8 cellular contexts compared by ENCODE assay signal in the genomic region with DNA sequence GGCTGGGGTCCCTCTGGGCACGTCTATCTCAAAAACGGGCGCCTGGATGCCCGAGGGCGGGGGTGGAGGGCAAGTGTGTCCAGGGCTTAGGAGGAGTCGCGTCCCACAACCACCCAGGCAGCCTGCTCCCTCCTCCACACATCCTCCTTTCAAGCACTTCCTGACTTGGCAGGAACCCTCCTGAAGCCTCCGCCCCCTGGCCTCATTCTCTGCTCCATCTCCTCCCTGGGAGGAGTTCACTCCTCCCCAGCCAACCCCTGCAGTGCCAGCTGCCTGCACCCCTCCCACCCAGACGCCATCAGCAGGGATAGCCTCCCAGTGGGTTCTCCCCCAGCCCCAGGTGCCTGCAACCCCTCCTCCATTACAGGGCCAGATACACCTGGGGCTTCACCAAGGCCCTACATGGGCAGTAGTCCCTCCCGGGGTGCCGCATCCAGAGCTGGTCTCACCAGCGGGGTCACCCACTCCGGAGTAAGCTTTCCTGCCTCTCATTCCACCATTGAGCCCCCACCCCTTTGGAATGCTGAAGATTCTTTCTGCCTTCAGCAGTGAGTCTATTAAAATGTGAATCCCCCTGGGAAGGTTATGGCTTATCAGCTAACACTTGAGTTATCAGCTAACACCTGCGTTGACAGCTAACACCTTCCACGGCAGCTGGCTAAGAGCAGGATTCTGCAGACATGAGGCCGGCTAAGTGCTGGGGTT. TPM values are rescaled to one million over a fixed set of nuclear protein-coding genes. Genes with fewer than 3 reads are reported as not detected.
DNase-seq lines count a peak whose midpoint lies in the region; ATAC-seq and TF ChIP-seq lines count a peak whose summit lies in the region.

No MANE protein-coding gene starts in this region.

- H2AFZ ChIP-seq in neural cell (ENCODE audit: low read depth, low read length), result no peak overlapping the region

- TF ChIP-seq CTCF in HEK293 (tag by site-specific recombination; IDR thresholded peaks at IDR 0.05) (no peak), epithelial cell of esophagus (IDR thresholded peaks at IDR 0.05; ENCODE audit: insufficient read depth, low read depth, low read length, missing control alignments) (no peak), neural cell (IDR thresholded peaks at IDR 0.05; ENCODE audit: poor library complexity, severe bottlenecking) (no peak)

- H3K27ac ChIP-seq in HEK293 (ENCODE audit: extremely low read depth, low read depth, low read length), result peak overlapping the region; percentile 45; the same call in 1 of the 2 replicates
- peak overlapping the region; percentile 70 for H3K27ac ChIP-seq in neural cell (ENCODE audit: low read length)
- no peak overlapping the region for H3K27ac ChIP-seq in aorta (ENCODE audit: low read depth in 1 of 2, low read length in 2 of 2)

- H3F3A ChIP-seq in neural cell (ENCODE audit: insufficient read depth, low read length, poor library complexity, severe bottlenecking), result no peaks in the 10 kb centered on the region

- peak; percentile 94 for DNase-seq in AG20443 (ENCODE audit: low spot score)
- DNase-seq in NCI-H69 (lab: John Stamatoyannopoulos, UW), result peak; percentile 97
- DNase-seq in activated CD8-positive, alpha-beta memory T cell treated with anti-CD3 and anti-CD28 coated beads, Interleukin-2, amount 50 U/mL, for 48 hours, result peak; percentile 71
- DNase-seq in epithelial cell of esophagus (ENCODE audit: low read depth), result peak; percentile 62
- peak; percentile 81 to 85 for DNase-seq in aorta

- no peak overlapping the region for H3K4me3 ChIP-seq in HEK293 (ENCODE audit: low read depth, low read length)
- no peak overlapping the region for H3K4me3 ChIP-seq in epithelial cell of esophagus (ENCODE audit: low read length)
- peak overlapping the region; percentile 55 for H3K4me3 ChIP-seq in neural cell (ENCODE audit: low read length)
- no peak overlapping the region for H3K4me3 ChIP-seq in aorta (ENCODE audit: low read length in 2 of 2)

- intact Hi-C loops in aorta (cut with DNase I), result no loop called here

- H3K4me2 ChIP-seq in neural cell (ENCODE audit: low read length), result peak overlapping the region; percentile 40

- H3K4me1 ChIP-seq in HEK293 (ENCODE audit: control insufficient read depth, insufficient read depth, low read length) (peaks cover 21% of the 10 kb centered on the region), aorta (ENCODE audit: control insufficient read depth in 1 of 2, insufficient read depth in 2 of 2, low read length in 2 of 2) (no peaks in the 10 kb centered on the region)

- ATAC-seq in aorta (ENCODE audit: low FRiP score) (peak; percentile 61), HG03095 (IDR thresholded peaks at IDR 0.05; ENCODE audit: unreplicated experiment) (no peak)

- no peak for TF ChIP-seq RAD21 in neural cell (conservative IDR thresholded peaks at IDR 0.05)

- POLR2A ChIA-PET in HEK293 (lab: Yijun Ruan, JAX), result no interaction called here

- TF ChIP-seq EP300 in neural cell (conservative IDR thresholded peaks at IDR 0.05; ENCODE audit: poor library complexity, severe bottlenecking), result no peak

- H4K20me1 ChIP-seq in neural cell (ENCODE audit: insufficient read depth), result no peaks in the 10 kb centered on the region

- H3K79me2 ChIP-seq in neural cell (replicated peaks; ENCODE audit: insufficient read depth, low read length), result no peaks in the 10 kb centered on the region

- no peaks in the 10 kb centered on the region for H3K27me3 ChIP-seq in neural cell (ENCODE audit: insufficient read depth, low read depth, low read length)
- no peaks in the 10 kb centered on the region for H3K27me3 ChIP-seq in aorta (ENCODE audit: control insufficient read depth in 1 of 2, insufficient read depth in 2 of 2, low read length in 1 of 2)

- H3K36me3 ChIP-seq in HEK293 (ENCODE audit: control insufficient read depth in 2 of 2, insufficient read depth in 1 of 2, low read length in 2 of 2), result peaks cover 0 to 17% of the 10 kb centered on the region in 2 experiments; a peak in 1 of 3 replicates
- H3K36me3 ChIP-seq in neural cell (ENCODE audit: insufficient read depth, low read length), result no peaks in the 10 kb centered on the region
- H3K36me3 ChIP-seq in aorta (ENCODE audit: control insufficient read depth in 1 of 2, insufficient read depth in 2 of 2, low read length in 1 of 2), result no peaks in the 10 kb centered on the region

- H3K9ac ChIP-seq in neural cell (ENCODE audit: low read length), result peak overlapping the region; percentile 48

- CTCF ChIA-PET in HEK293 (lab: Yijun Ruan, JAX), result interaction anchor here (0.6 to 2.6 kb wide), 2 partner anchors 57 to 87 kb away, joined by 3 to 11 read pairs; no protein-coding TSS in a partner anchor

- H3K9me3 ChIP-seq in HEK293 (ENCODE audit: control insufficient read depth, insufficient read depth, low read depth, low read length) (no peaks in the 10 kb centered on the region), neural cell (ENCODE audit: low read length) (no peaks in the 10 kb centered on the region), aorta (ENCODE audit: control insufficient read depth, low read length) (no peaks in the 10 kb centered on the region)

- WGBS in aorta, 2 donors, result 39 to 40% methylated on average over 14 to 16 of the region's 16 CpGs

- H3K9me2 ChIP-seq in neural cell (ENCODE audit: insufficient read depth, low read length), result no peaks in the 10 kb centered on the region

TF ChIP-seq in HEK293, 187 proteins besides CTCF, POLR2A, EP300 and RAD21 (continues in another document):
- TF ChIP-seq, protein P1, sequence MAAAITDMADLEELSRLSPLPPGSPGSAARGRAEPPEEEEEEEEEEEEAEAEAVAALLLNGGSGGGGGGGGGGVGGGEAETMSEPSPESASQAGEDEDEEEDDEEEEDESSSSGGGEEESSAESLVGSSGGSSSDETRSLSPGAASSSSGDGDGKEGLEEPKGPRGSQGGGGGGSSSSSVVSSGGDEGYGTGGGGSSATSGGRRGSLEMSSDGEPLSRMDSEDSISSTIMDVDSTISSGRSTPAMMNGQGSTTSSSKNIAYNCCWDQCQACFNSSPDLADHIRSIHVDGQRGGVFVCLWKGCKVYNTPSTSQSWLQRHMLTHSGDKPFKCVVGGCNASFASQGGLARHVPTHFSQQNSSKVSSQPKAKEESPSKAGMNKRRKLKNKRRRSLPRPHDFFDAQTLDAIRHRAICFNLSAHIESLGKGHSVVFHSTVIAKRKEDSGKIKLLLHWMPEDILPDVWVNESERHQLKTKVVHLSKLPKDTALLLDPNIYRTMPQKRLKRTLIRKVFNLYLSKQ (tag by site-specific recombination; IDR thresholded peaks at IDR 0.05; ENCODE audit: borderline replicate concordance), result no peak
- TF ChIP-seq ZNF335 (tag by site-specific recombination; conservative IDR thresholded peaks at IDR 0.05), result no peak

TF ChIP-seq in neural cell, 6 proteins besides CTCF, POLR2A, EP300 and RAD21:
- TF ChIP-seq MXI1 (conservative IDR thresholded peaks at IDR 0.05; ENCODE audit: poor library complexity, severe bottlenecking) (no peak), REST (IDR thresholded peaks at IDR 0.05; ENCODE audit: borderline replicate concordance) (no peak), TAF1 (IDR thresholded peaks at IDR 0.05; ENCODE audit: low read depth) (no peak), POLR2AphosphoS5 (IDR thresholded peaks at IDR 0.05) (no peak), EZH2 (IDR thresholded peaks at IDR 0.05; ENCODE audit: borderline replicate concordance, insufficient read depth, low read length, poor library complexity, severe bottlenecking) (no peak), SMC3 (conservative IDR thresholded peaks at IDR 0.05; ENCODE audit: poor library complexity) (no peak)

RNA-seq across cellular contexts. Expression of gene RTN4R, which starts 24.4 kb away (rescaled TPM):
- polyA plus RNA-seq in neural cell (12.1 and 13.6 TPM in 2 replicates), aorta (under 1 TPM; 0.05 to 0.75 TPM)
- polyA minus RNA-seq in neural cell, result 12.2 and 13.9 TPM in 2 replicates
- 1 to 10 TPM; 1.3 to 2.7 TPM for total RNA-seq in aorta

Comparison
In these comparisons a context has a peak if more than half of its experiments do, and no peak if none do; other contexts are left out.
1. H3K27ac ChIP-seq: peak in HEK293 (single experiment) and neural cell (single experiment); none in aorta (0 of 2).
2. Peak in every context shown above with its lines, with median percentiles within 50 percentile points of each other: DNase-seq.